1 cellular context compared by ENCODE assay signal in genomic region chr17:29590979-29591736, GRCh38.
A peak's percentile ranks its signal among the peaks of the same experiment; 100 is the strongest.
TF ChIP-seq lines count a peak whose summit lies in the region.

No MANE protein-coding gene starts in this region.

TF ChIP-seq in K562, 482 proteins besides CTCF, POLR2A, EP300 and RAD21 (continues in another document):
- TF ChIP-seq KAT2B (IDR thresholded peaks at IDR 0.05; ENCODE audit: low read depth, low read length) (no peak), ZNF224 (CRISPR knock-in tag; IDR thresholded peaks at IDR 0.05) (no peak), TAF7 (tag; IDR thresholded peaks at IDR 0.05) (no peak), RBM25 (IDR thresholded peaks at IDR 0.05; ENCODE audit: low read depth, low read length, severe bottlenecking) (no peak), XRCC5 (IDR thresholded peaks at IDR 0.05; ENCODE audit: low read depth, low read length) (no peak), TAL1 (IDR thresholded peaks at IDR 0.05) (no peak), ARNT (IDR thresholded peaks at IDR 0.05) (no peak), RCOR1 (IDR thresholded peaks at IDR 0.05; ENCODE audit: borderline replicate concordance in 1 of 2, low read depth in 2 of 2, low read length in 2 of 2) (no peak), BDP1 (IDR thresholded peaks at IDR 0.05; ENCODE audit: insufficient read depth, insufficient read length) (no peak), TOE1 (IDR thresholded peaks at IDR 0.05; ENCODE audit: borderline replicate concordance) (0 out of 2 replicates have a peak, but pooled peaks have one; percentile 30), TOE1 (CRISPR knock-in tag; IDR thresholded peaks at IDR 0.05; ENCODE audit: borderline replicate concordance, low read depth) (no peak), RBBP5 (IDR thresholded peaks at IDR 0.05; ENCODE audit: borderline replicate concordance, insufficient read depth, low read length, poor library complexity, severe bottlenecking) (peak; percentile 4), TFAP4 (CRISPR knock-in tag; IDR thresholded peaks at IDR 0.05; ENCODE audit: borderline replicate concordance) (no peak), LCOR (CRISPR knock-in tag; IDR thresholded peaks at IDR 0.05) (no peak), JUNB (CRISPR knock-in tag; conservative IDR thresholded peaks at IDR 0.05) (no peak), PRPF4 (IDR thresholded peaks at IDR 0.05; ENCODE audit: insufficient read depth, low read depth, low read length, poor library complexity, severe bottlenecking) (no peak), PHF21A (IDR thresholded peaks at IDR 0.05; ENCODE audit: borderline replicate concordance, low read depth) (no peak; the same call in 1 of the 2 replicates), MYNN (IDR thresholded peaks at IDR 0.05) (no peak), MYNN (CRISPR knock-in tag; IDR thresholded peaks at IDR 0.05) (no peak), NCOA2 (IDR thresholded peaks at IDR 0.05; ENCODE audit: partially characterized antibody in 2 of 2) (no peak), RHOXF2B (CRISPR knock-in tag; conservative IDR thresholded peaks at IDR 0.05) (no peak), ZNF586 (CRISPR knock-in tag; conservative IDR thresholded peaks at IDR 0.05) (no peak), POLR2H (tag; IDR thresholded peaks at IDR 0.05; ENCODE audit: low read depth) (no peak), ZNF239 (CRISPR knock-in tag; IDR thresholded peaks at IDR 0.05) (no peak), E2F6 (IDR thresholded peaks at IDR 0.05; ENCODE audit: borderline replicate concordance in 1 of 2, extremely low read depth in 1 of 2, insufficient read depth in 1 of 2, insufficient read length in 1 of 2, low read depth in 1 of 2, low read length in 1 of 2, poor library complexity in 1 of 2, severe bottlenecking in 1 of 2) (peak; percentile 85 to 92), MYC (IDR thresholded peaks at IDR 0.05; ENCODE audit: low read depth, low read length) (peak; percentile 75), MYC (CRISPR knock-in tag; IDR thresholded peaks at IDR 0.05; ENCODE audit: borderline replicate concordance, low read depth) (no peak), RBM39 (optimal IDR thresholded peaks at IDR 0.05; ENCODE audit: low read depth, low read length) (no peak), ETS2 (tag; IDR thresholded peaks at IDR 0.05; ENCODE audit: borderline replicate concordance, poor library complexity, severe bottlenecking) (no peak), GATA2 (CRISPR knock-in tag; IDR thresholded peaks at IDR 0.05) (no peak), CGGBP1 (CRISPR knock-in tag; IDR thresholded peaks at IDR 0.05) (no peak), ZNF134 (CRISPR knock-in tag; conservative IDR thresholded peaks at IDR 0.05) (no peak), THRA (IDR thresholded peaks at IDR 0.05) (no peak), SMAD4 (CRISPR knock-in tag; conservative IDR thresholded peaks at IDR 0.05) (no peak), RB1 (IDR thresholded peaks at IDR 0.05; ENCODE audit: low read depth) (no peak), NCOA1 (IDR thresholded peaks at IDR 0.05; ENCODE audit: low read depth) (no peak), MAFF (IDR thresholded peaks at IDR 0.05; ENCODE audit: low read length) (no peak), TBP (optimal IDR thresholded peaks at IDR 0.05; ENCODE audit: low read depth, low read length) (no peak), TEAD1 (CRISPR knock-in tag; IDR thresholded peaks at IDR 0.05) (0 out of 4 replicates have a peak, but pooled peaks of 1 of the 2 experiments have one; percentile 49), HNRNPL (IDR thresholded peaks at IDR 0.05; ENCODE audit: low read depth, low read length) (no peak), ETV5 (CRISPR knock-in tag; IDR thresholded peaks at IDR 0.05; ENCODE audit: low read depth) (no peak), KHSRP (IDR thresholded peaks at IDR 0.05) (no peak), YBX1 (IDR thresholded peaks at IDR 0.05) (no peak), ZNF165 (CRISPR knock-in tag; IDR thresholded peaks at IDR 0.05; ENCODE audit: borderline replicate concordance) (no peak), ZNF507 (tag; conservative IDR thresholded peaks at IDR 0.05) (no peak), MTA1 (IDR thresholded peaks at IDR 0.05; ENCODE audit: borderline replicate concordance) (peak; percentile 29; the same call in 1 of the 2 replicates), BCOR (IDR thresholded peaks at IDR 0.05) (no peak), ZNF133 (CRISPR knock-in tag; IDR thresholded peaks at IDR 0.05) (no peak), ZNF589 (CRISPR knock-in tag; IDR thresholded peaks at IDR 0.05; ENCODE audit: low read depth) (no peak), NFRKB (IDR thresholded peaks at IDR 0.05; ENCODE audit: low read depth) (no peak), HNRNPLL (IDR thresholded peaks at IDR 0.05; ENCODE audit: low read depth, low read length, poor library complexity, severe bottlenecking) (no peak), SMC3 (conservative IDR thresholded peaks at IDR 0.05; ENCODE audit: insufficient read depth, low read depth, low read length) (no peak), BHLHE40 (IDR thresholded peaks at IDR 0.05; ENCODE audit: low read length) (no peak; the same call in 1 of the 2 replicates)
- TF ChIP-seq, protein P1, sequence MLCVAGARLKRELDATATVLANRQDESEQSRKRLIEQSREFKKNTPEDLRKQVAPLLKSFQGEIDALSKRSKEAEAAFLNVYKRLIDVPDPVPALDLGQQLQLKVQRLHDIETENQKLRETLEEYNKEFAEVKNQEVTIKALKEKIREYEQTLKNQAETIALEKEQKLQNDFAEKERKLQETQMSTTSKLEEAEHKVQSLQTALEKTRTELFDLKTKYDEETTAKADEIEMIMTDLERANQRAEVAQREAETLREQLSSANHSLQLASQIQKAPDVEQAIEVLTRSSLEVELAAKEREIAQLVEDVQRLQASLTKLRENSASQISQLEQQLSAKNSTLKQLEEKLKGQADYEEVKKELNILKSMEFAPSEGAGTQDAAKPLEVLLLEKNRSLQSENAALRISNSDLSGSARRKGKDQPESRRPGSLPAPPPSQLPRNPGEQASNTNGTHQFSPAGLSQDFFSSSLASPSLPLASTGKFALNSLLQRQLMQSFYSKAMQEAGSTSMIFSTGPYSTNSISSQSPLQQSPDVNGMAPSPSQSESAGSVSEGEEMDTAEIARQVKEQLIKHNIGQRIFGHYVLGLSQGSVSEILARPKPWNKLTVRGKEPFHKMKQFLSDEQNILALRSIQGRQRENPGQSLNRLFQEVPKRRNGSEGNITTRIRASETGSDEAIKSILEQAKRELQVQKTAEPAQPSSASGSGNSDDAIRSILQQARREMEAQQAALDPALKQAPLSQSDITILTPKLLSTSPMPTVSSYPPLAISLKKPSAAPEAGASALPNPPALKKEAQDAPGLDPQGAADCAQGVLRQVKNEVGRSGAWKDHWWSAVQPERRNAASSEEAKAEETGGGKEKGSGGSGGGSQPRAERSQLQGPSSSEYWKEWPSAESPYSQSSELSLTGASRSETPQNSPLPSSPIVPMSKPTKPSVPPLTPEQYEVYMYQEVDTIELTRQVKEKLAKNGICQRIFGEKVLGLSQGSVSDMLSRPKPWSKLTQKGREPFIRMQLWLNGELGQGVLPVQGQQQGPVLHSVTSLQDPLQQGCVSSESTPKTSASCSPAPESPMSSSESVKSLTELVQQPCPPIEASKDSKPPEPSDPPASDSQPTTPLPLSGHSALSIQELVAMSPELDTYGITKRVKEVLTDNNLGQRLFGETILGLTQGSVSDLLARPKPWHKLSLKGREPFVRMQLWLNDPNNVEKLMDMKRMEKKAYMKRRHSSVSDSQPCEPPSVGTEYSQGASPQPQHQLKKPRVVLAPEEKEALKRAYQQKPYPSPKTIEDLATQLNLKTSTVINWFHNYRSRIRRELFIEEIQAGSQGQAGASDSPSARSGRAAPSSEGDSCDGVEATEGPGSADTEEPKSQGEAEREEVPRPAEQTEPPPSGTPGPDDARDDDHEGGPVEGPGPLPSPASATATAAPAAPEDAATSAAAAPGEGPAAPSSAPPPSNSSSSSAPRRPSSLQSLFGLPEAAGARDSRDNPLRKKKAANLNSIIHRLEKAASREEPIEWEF (CRISPR knock-in tag; IDR thresholded peaks at IDR 0.05): no peak
- TF ChIP-seq, protein P2, sequence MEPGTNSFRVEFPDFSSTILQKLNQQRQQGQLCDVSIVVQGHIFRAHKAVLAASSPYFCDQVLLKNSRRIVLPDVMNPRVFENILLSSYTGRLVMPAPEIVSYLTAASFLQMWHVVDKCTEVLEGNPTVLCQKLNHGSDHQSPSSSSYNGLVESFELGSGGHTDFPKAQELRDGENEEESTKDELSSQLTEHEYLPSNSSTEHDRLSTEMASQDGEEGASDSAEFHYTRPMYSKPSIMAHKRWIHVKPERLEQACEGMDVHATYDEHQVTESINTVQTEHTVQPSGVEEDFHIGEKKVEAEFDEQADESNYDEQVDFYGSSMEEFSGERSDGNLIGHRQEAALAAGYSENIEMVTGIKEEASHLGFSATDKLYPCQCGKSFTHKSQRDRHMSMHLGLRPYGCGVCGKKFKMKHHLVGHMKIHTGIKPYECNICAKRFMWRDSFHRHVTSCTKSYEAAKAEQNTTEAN (CRISPR knock-in tag; IDR thresholded peaks at IDR 0.05): no peak
- TF ChIP-seq, protein P3, sequence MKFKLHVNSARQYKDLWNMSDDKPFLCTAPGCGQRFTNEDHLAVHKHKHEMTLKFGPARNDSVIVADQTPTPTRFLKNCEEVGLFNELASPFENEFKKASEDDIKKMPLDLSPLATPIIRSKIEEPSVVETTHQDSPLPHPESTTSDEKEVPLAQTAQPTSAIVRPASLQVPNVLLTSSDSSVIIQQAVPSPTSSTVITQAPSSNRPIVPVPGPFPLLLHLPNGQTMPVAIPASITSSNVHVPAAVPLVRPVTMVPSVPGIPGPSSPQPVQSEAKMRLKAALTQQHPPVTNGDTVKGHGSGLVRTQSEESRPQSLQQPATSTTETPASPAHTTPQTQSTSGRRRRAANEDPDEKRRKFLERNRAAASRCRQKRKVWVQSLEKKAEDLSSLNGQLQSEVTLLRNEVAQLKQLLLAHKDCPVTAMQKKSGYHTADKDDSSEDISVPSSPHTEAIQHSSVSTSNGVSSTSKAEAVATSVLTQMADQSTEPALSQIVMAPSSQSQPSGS (CRISPR knock-in tag; IDR thresholded peaks at IDR 0.05): no peak
- TF ChIP-seq, protein P4, sequence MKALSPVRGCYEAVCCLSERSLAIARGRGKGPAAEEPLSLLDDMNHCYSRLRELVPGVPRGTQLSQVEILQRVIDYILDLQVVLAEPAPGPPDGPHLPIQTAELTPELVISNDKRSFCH (CRISPR knock-in tag; IDR thresholded peaks at IDR 0.05): no peak
- TF ChIP-seq, protein P4 (tag; IDR thresholded peaks at IDR 0.05): no peak
- TF ChIP-seq, protein P5, sequence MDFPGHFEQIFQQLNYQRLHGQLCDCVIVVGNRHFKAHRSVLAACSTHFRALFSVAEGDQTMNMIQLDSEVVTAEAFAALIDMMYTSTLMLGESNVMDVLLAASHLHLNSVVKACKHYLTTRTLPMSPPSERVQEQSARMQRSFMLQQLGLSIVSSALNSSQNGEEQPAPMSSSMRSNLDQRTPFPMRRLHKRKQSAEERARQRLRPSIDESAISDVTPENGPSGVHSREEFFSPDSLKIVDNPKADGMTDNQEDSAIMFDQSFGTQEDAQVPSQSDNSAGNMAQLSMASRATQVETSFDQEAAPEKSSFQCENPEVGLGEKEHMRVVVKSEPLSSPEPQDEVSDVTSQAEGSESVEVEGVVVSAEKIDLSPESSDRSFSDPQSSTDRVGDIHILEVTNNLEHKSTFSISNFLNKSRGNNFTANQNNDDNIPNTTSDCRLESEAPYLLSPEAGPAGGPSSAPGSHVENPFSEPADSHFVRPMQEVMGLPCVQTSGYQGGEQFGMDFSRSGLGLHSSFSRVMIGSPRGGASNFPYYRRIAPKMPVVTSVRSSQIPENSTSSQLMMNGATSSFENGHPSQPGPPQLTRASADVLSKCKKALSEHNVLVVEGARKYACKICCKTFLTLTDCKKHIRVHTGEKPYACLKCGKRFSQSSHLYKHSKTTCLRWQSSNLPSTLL (IDR thresholded peaks at IDR 0.05): no peak
- TF ChIP-seq, protein P6, sequence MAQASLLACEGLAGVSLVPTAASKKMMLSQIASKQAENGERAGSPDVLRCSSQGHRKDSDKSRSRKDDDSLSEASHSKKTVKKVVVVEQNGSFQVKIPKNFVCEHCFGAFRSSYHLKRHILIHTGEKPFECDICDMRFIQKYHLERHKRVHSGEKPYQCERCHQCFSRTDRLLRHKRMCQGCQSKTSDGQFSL (CRISPR knock-in tag; IDR thresholded peaks at IDR 0.05): no peak
- TF ChIP-seq, protein P6 (tag; IDR thresholded peaks at IDR 0.05): no peak
